29 cellular contexts compared by ENCODE assay signal in genomic region chr4:6614701-6615230, GRCh38.
"Had no signal": no experiment of that assay in that cellular context is flagged by ENCODE, and none has a peak within 500 bp of the region (broad histone marks: within the 10 kb centered on the region; RNA-seq: fewer than 3 reads in every experiment).

No MANE protein-coding gene starts in this region.

- H3K27me3 Mint-ChIP-seq: activated CD8-positive, alpha-beta memory T cell treated with anti-CD3 and anti-CD28 coated beads, Interleukin-2, amount 10 ng/mL, durations not matched to agents 7 days and 5 days; activated CD8-positive, alpha-beta T cell treated with anti-CD3 and anti-CD28 coated beads for 36 hours; activated naive CD8-positive, alpha-beta T cell; activated T-helper 17 cell treated with anti-CD3 and anti-CD28 coated beads, Interleukin-2, amount 50 U/mL, for 72 hours; central memory CD8-positive, alpha-beta T cell; effector memory CD8-positive, alpha-beta T cell had no signal

- H3K9me3 ChIP-seq: esophagus muscularis mucosa, gastrocnemius medialis had no signal

- H3K27me3 ChIP-seq: brain microvascular endothelial cell, esophagus muscularis mucosa, foreskin keratinocyte, gastrocnemius medialis had no signal

- H3K4me1 ChIP-seq: esophagus muscularis mucosa, foreskin keratinocyte, gastrocnemius medialis had no signal

- H3K27ac ChIP-seq: brain microvascular endothelial cell, esophagus muscularis mucosa, foreskin keratinocyte, gastrocnemius medialis had no signal

- H3K4me3 ChIP-seq: esophagus muscularis mucosa, gastrocnemius medialis had no signal

- H3K4me3 Mint-ChIP-seq: activated CD8-positive, alpha-beta memory T cell treated with anti-CD3 and anti-CD28 coated beads, Interleukin-2, amount 10 ng/mL, durations not matched to agents 7 days and 5 days; activated CD8-positive, alpha-beta T cell treated with anti-CD3 and anti-CD28 coated beads for 36 hours; activated naive CD8-positive, alpha-beta T cell; activated T-helper 17 cell treated with anti-CD3 and anti-CD28 coated beads, Interleukin-2, amount 50 U/mL, for 72 hours; central memory CD8-positive, alpha-beta T cell; effector memory CD8-positive, alpha-beta T cell had no signal

- ATAC-seq: activated CD8-positive, alpha-beta memory T cell treated with anti-CD3 and anti-CD28 coated beads, Interleukin-2, amount 10 ng/mL, durations not matched to agents 7 days and 5 days; activated CD8-positive, alpha-beta T cell treated with anti-CD3 and anti-CD28 coated beads for 36 hours; activated T-helper 17 cell treated with anti-CD3 and anti-CD28 coated beads, Interleukin-2, amount 50 U/mL, for 72 hours; effector memory CD8-positive, alpha-beta T cell; foreskin keratinocyte; gastrocnemius medialis had no signal

- H3K27ac Mint-ChIP-seq: activated CD8-positive, alpha-beta memory T cell treated with anti-CD3 and anti-CD28 coated beads, Interleukin-2, amount 10 ng/mL, durations not matched to agents 7 days and 5 days; activated CD8-positive, alpha-beta T cell treated with anti-CD3 and anti-CD28 coated beads for 36 hours; activated naive CD8-positive, alpha-beta T cell; activated T-helper 17 cell treated with anti-CD3 and anti-CD28 coated beads, Interleukin-2, amount 50 U/mL, for 72 hours had no signal

- DNase-seq: activated CD4-positive, alpha-beta T cell treated with anti-CD3 and anti-CD28 coated beads for 1 hour; activated CD4-positive, alpha-beta T cell treated with anti-CD3 and anti-CD28 coated beads for 4 hours; activated CD4-positive, alpha-beta T cell treated with anti-CD3 and anti-CD28 coated beads, Interleukin-2, amount 50 U/mL, for 1 hour; activated CD4-positive, alpha-beta T cell treated with anti-CD3 and anti-CD28 coated beads, Interleukin-2, amount 50 U/mL, for 48 hours; activated CD4-positive, CD25-positive, alpha-beta regulatory T cell; activated CD8-positive, alpha-beta memory T cell treated with anti-CD3 and anti-CD28 coated beads, Interleukin-2, amount 10 ng/mL, durations not matched to agents 7 days and 5 days; activated CD8-positive, alpha-beta memory T cell treated with anti-CD3 and anti-CD28 coated beads, Interleukin-2, amount 50 U/mL, for 4 hours; activated CD8-positive, alpha-beta T cell treated with anti-CD3 and anti-CD28 coated beads for 36 hours; activated effector memory CD4-positive, alpha-beta T cell treated with Interleukin-2 at 50 U/mL for 16 hours; activated gamma-delta T cell treated with Interleukin-2 at 50 U/mL for 16 hours; activated naive CD4-positive, alpha-beta T cell treated with anti-CD3 and anti-CD28 coated beads, Interleukin-2, amount 50 U/mL, for 16 hours; activated naive CD4-positive, alpha-beta T cell treated with Interleukin-2 at 50 U/mL for 16 hours; activated T-cell treated with anti-CD3 and anti-CD28 coated beads, Interleukin-2, amount 50 U/mL, for 1 hour; amniotic stem cell; anterior cingulate cortex; brain microvascular endothelial cell; cortex of kidney; dermis blood vessel endothelial cell; effector CD4-positive, alpha-beta T cell; effector memory CD8-positive, alpha-beta T cell; erythroblast; foreskin keratinocyte; gastrocnemius medialis; glutamatergic neuron; T-helper 2 cell had no signal

- H3K9me3 Mint-ChIP-seq: activated CD8-positive, alpha-beta T cell treated with anti-CD3 and anti-CD28 coated beads for 36 hours; activated T-helper 17 cell treated with anti-CD3 and anti-CD28 coated beads, Interleukin-2, amount 50 U/mL, for 72 hours; central memory CD8-positive, alpha-beta T cell; effector memory CD8-positive, alpha-beta T cell had no signal

- H3K4me1 Mint-ChIP-seq: activated CD8-positive, alpha-beta memory T cell treated with anti-CD3 and anti-CD28 coated beads, Interleukin-2, amount 10 ng/mL, durations not matched to agents 7 days and 5 days; activated T-helper 17 cell treated with anti-CD3 and anti-CD28 coated beads, Interleukin-2, amount 50 U/mL, for 72 hours; central memory CD8-positive, alpha-beta T cell had no signal
